In genomic region chrX:119155416-119156035, GRCh38 we compare ENCODE assay signal across 13 cellular contexts. TPM values are rescaled to one million over a fixed set of nuclear protein-coding genes. Genes with fewer than 3 reads are reported as not detected.
DNase-seq lines count a peak whose midpoint lies in the region; ATAC-seq and TF ChIP-seq lines count a peak whose summit lies in the region.
"Had no signal": no experiment of that assay in that cellular context is flagged by ENCODE, and none has a peak within 500 bp of the region (broad histone marks: within the 10 kb centered on the region; RNA-seq: fewer than 3 reads in every experiment).

No MANE protein-coding gene starts in this region.

- H3K36me3 ChIP-seq in colonic mucosa (no peaks in the 10 kb centered on the region), mucosa of descending colon (ENCODE audit: low read depth) (no peaks in the 10 kb centered on the region)
- H3K36me3 ChIP-seq: SJCRH30 had no signal

- no peak overlapping the region for H3K9ac ChIP-seq in colonic mucosa (ENCODE audit: low read depth in 2 of 2, low read length in 2 of 2)

- H3K27me3 ChIP-seq in colonic mucosa = no peaks in the 10 kb centered on the region

- H3K4me3 ChIP-seq in colonic mucosa (no peak overlapping the region), mucosa of descending colon (no peak overlapping the region)
- H3K4me3 ChIP-seq: SJCRH30 had no signal

- no peaks in the 10 kb centered on the region for H3K9me3 ChIP-seq in colonic mucosa
- H3K9me3 ChIP-seq in mucosa of descending colon = no peaks in the 10 kb centered on the region
- H3K9me3 ChIP-seq: SJCRH30 had no signal

- no peaks in the 10 kb centered on the region for H3K4me1 ChIP-seq in colonic mucosa
- H3K4me1 ChIP-seq in mucosa of descending colon (ENCODE audit: low read depth) = no peaks in the 10 kb centered on the region
- H3K4me1 ChIP-seq: SJCRH30 had no signal

- TF ChIP-seq CTCF in colonic mucosa (IDR thresholded peaks at IDR 0.05) = no peak
- no peak for TF ChIP-seq CTCF in mucosa of descending colon (IDR thresholded peaks at IDR 0.05)

- DNase-seq in EH (ENCODE audit: low read depth) = peak; percentile 48
- peak; percentile 13 for DNase-seq in LHCN-M2 (ENCODE audit: low read depth)
- peak; percentile 31 for DNase-seq in colonic mucosa
- peak in 1 of 3 donors; percentile 10 for DNase-seq in mucosa of descending colon
- DNase-seq in posterior vena cava (ENCODE audit: low spot score) = no peak
- no peak for DNase-seq in NK-92 treated with Interleukin-12 subunit alpha and Interleukin-12 subunit beta, amount 100 ng/mL, for 24 hours (lab: John Stamatoyannopoulos, UW)
- DNase-seq: activated T-cell treated with anti-CD3 and anti-CD28 coated beads, Interleukin-2, amount 50 U/mL, for 48 hours; aorta; DMS 273 treated with DMSO at 0.1 percent for 48 hours; effector CD8-positive, alpha-beta T cell; SJCRH30 had no signal

- H3K27ac ChIP-seq in colonic mucosa = no peak overlapping the region
- H3K27ac ChIP-seq: SJCRH30 had no signal

- intact Hi-C loops in colonic mucosa (cut with DNase I) = no loop called here
- intact Hi-C loops in mucosa of descending colon (cut with DNase I, micrococcal nuclease) = no loop called here
- intact Hi-C loops in posterior vena cava (cut with DNase I) = no loop called here

- peak; percentile 97 for ATAC-seq in mucosa of descending colon
- ATAC-seq in HG03159 (IDR thresholded peaks at IDR 0.05; ENCODE audit: unreplicated experiment) = no peak
- no peak for ATAC-seq in HG03139 (IDR thresholded peaks at IDR 0.05; ENCODE audit: unreplicated experiment)

RNA-seq across cellular contexts. Expression of gene KIAA1210, which starts 27.9 kb away (rescaled TPM):
- not detected in 2 replicates for total RNA-seq in LHCN-M2 (2014; rRNA removed)
- polyA plus RNA-seq in LHCN-M2 (2012) = not detected
- not detected for total RNA-seq in colonic mucosa
- not detected for total RNA-seq in mucosa of descending colon
- total RNA-seq in posterior vena cava = not detected
- total RNA-seq: aorta, SJCRH30 had no signal
- polyA plus RNA-seq: aorta had no signal

Comparison
In these comparisons a context has a peak if more than half of its experiments do, and no peak if none do; other contexts are left out.
1. DNase-seq: peak in EH (single experiment), LHCN-M2 (single experiment) and colonic mucosa (single experiment); none in posterior vena cava (single experiment) and NK-92 treated with Interleukin-12 subunit alpha and Interleukin-12 subunit beta, amount 100 ng/mL, for 24 hours (single experiment).